In genomic region chr3:7203969-7204847, GRCh38 we compare ENCODE assay signal across 16 cellular contexts.
DNase-seq lines count a peak whose midpoint lies in the region; ATAC-seq, FAIRE-seq and TF ChIP-seq lines count a peak whose summit lies in the region.
"Had no signal": no experiment of that assay in that cellular context is flagged by ENCODE, and none has a peak within 500 bp of the region (broad histone marks: within the 10 kb centered on the region; RNA-seq: fewer than 3 reads in every experiment).

No MANE protein-coding gene starts in this region.

- H3K27me3 ChIP-seq in right lobe of liver (no peaks in the 10 kb centered on the region), small intestine (ENCODE audit: control insufficient read depth in 2 of 2, insufficient read depth in 2 of 2, low read length in 2 of 2) (no peaks in the 10 kb centered on the region)
- H3K27me3 ChIP-seq: BLaER1 treated with 17β-estradiol and CSF1 and Interleukin-3, amounts not matched to agents 10 nM and 100 nM; neutrophil had no signal

- H3K9me3 ChIP-seq in right lobe of liver (no peaks in the 10 kb centered on the region), small intestine (ENCODE audit: control insufficient read depth, low read depth) (no peaks in the 10 kb centered on the region)
- H3K9me3 ChIP-seq: BLaER1 treated with 17β-estradiol and CSF1 and Interleukin-3, amounts not matched to agents 10 nM and 100 nM; neutrophil; SK-N-SH had no signal

- H3K4me3 ChIP-seq in right lobe of liver (no peak overlapping the region), small intestine (ENCODE audit: low read depth in 1 of 2, low read length in 2 of 2) (no peak overlapping the region)
- H3K4me3 ChIP-seq: BLaER1 treated with 17β-estradiol and CSF1 and Interleukin-3, amounts not matched to agents 10 nM and 100 nM had no signal

- H3K4me1 ChIP-seq in right lobe of liver: peaks cover 0 to 11% (median 0%) of the 10 kb centered on the region in 4 donors
- no peaks in the 10 kb centered on the region for H3K4me1 ChIP-seq in small intestine (ENCODE audit: control insufficient read depth in 2 of 2, insufficient read depth in 1 of 2, low read depth in 1 of 2, low read length in 1 of 2)

- ATAC-seq in GM19043 (IDR thresholded peaks at IDR 0.05; ENCODE audit: low read depth, unreplicated experiment): peak; percentile 39
- peak; percentile 31 for ATAC-seq in HG02588 (IDR thresholded peaks at IDR 0.05; ENCODE audit: unreplicated experiment)
- peak; percentile 41 for ATAC-seq in HG03342 (IDR thresholded peaks at IDR 0.05; ENCODE audit: unreplicated experiment)
- ATAC-seq in right lobe of liver: peak; percentile 46 to 68 (median 57)
- no peak for ATAC-seq in HG03039 (IDR thresholded peaks at IDR 0.05; ENCODE audit: unreplicated experiment)
- ATAC-seq: activated CD8-positive, alpha-beta T cell treated with anti-CD3 and anti-CD28 coated beads, Interleukin-2, amount 10 ng/mL, durations not matched to agents 7 days and 5 days had no signal

- H3K36me3 ChIP-seq in right lobe of liver (no peaks in the 10 kb centered on the region), small intestine (ENCODE audit: control insufficient read depth in 2 of 2, insufficient read depth in 2 of 2, low read length in 2 of 2) (no peaks in the 10 kb centered on the region)
- H3K36me3 ChIP-seq: BLaER1 treated with 17β-estradiol and CSF1 and Interleukin-3, amounts not matched to agents 10 nM and 100 nM; neutrophil had no signal

- no peak for TF ChIP-seq POLR2A in right lobe of liver (IDR thresholded peaks at IDR 0.05)

- no peak for FAIRE-seq in small intestine (lab: Jason Lieb, UNC)

- no peak for TF ChIP-seq CTCF in right lobe of liver (IDR thresholded peaks at IDR 0.05)

- H3K27ac ChIP-seq in right lobe of liver (no peak overlapping the region), small intestine (ENCODE audit: low read depth in 1 of 2, low read length in 1 of 2) (no peak overlapping the region)
- H3K27ac ChIP-seq: BLaER1 treated with 17β-estradiol and CSF1 and Interleukin-3, amounts not matched to agents 10 nM and 100 nM; neutrophil had no signal

- 34% methylated on average over 5 of the region's 5 CpGs for WGBS in right lobe of liver (ENCODE audit: insufficient coverage, low coverage, low lambda C conversion rate, missing lambda C conversion rate)
- WGBS in small intestine, 3 donors: 77 to 81% (median 78%) methylated on average over 5 of the region's 5 CpGs

- intact Hi-C loops in right lobe of liver (cut with DNase I): no loop called here

- DNase-seq in right lobe of liver (no peak), NCI-H510A treated with DMSO at 0.1 percent for 48 hours (lab: John Stamatoyannopoulos, UW) (no peak), T-helper 9 cell (no peak), small intestine (no peak)
- DNase-seq: activated CD8-positive, alpha-beta T cell treated with anti-CD3 and anti-CD28 coated beads, Interleukin-2, amount 10 ng/mL, durations not matched to agents 7 days and 5 days; activated effector memory CD4-positive, alpha-beta T cell treated with anti-CD3 and anti-CD28 coated beads, Interleukin-2, amount 50 U/mL, for 16 hours; foreskin melanocyte; NCI-H1105 treated with DMSO at 0.1 percent for 48 hours; NCI-H2227 treated with DMSO at 0.1 percent for 48 hours; SK-N-SH had no signal
